In the genomic region with DNA sequence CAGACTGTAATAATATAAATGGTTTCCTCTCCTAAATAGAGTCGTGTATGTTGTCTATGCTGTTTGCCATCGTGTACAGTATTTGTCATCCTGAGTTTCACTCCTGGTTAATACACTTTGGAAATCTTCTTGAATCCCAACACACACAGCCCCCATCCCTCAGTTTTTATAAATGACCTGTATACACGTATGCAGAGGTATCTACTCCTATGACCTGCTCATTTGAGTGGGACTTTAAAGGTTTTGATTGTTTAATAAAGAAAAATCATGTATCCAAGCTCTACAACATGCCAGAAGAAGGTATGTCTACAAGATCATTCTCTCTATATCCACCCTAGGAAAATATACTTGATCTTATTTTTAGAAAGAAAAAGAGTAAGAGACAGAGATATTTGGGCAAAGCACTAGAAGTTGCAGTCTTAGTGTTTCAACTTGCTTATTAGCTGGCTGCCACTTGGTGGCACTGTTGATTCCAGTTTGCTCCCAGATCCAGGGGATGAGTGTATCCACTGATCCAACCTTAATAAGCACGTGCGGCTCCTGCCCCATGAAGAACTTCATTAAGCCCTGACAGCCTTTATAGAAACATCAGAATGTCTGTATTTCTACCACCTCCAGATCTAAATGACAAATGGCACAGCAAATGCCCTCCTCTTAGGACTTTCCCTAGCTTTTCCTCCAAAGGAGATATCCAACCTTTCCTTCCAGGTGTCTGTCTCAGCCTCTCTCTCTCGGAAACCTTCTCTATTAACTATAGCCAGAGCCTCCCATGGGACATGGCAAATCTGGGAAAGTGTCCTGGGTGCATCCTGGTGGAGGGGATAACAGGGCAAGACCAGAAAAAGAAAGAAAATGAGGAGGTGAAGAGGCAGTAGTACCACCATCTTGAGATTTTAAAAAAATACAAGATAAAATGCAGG, we compare ENCODE assay signal across 8 cellular contexts.
DNase-seq lines count a peak whose midpoint lies in the region; ATAC-seq, FAIRE-seq and TF ChIP-seq lines count a peak whose summit lies in the region.

No MANE protein-coding gene starts in this region.

- no peaks in the 10 kb centered on the region for H3K9me3 ChIP-seq in left ventricle myocardium inferior (replicated peaks)
- no peaks in the 10 kb centered on the region for H3K9me3 ChIP-seq in sigmoid colon

- TF ChIP-seq CTCF in GM12865 (IDR thresholded peaks at IDR 0.05; ENCODE audit: insufficient read depth, low read depth, low read length, missing control alignments) = peak; percentile 72
- TF ChIP-seq CTCF in left ventricle myocardium inferior (IDR thresholded peaks at IDR 0.05; ENCODE audit: borderline replicate concordance) = peak; percentile 85
- peak in 3 of 4 experiments; percentile 35 to 63 (median 36) for TF ChIP-seq CTCF in sigmoid colon (IDR thresholded peaks at IDR 0.05)

- no peak for TF ChIP-seq POLR2A in sigmoid colon (IDR thresholded peaks at IDR 0.05)

- no peak for TF ChIP-seq EP300 in sigmoid colon (IDR thresholded peaks at IDR 0.05)

- WGBS in sigmoid colon, 2 donors = 53 to 54% methylated on average over 6 of the region's 6 CpGs

- H3K4me1 ChIP-seq in left ventricle myocardium inferior (peaks cover 11% of the 10 kb centered on the region), sigmoid colon (no peaks in the 10 kb centered on the region)

- intact Hi-C loops in left ventricle myocardium inferior (cut with micrococcal nuclease) = loop anchor here (5.0 kb wide), 1 partner anchor 189 kb away; no protein-coding TSS in a partner anchor
- intact Hi-C loops in sigmoid colon (cut with DNase I) = loop anchor here (5.0 kb wide), 1 partner anchor 654 kb away; no protein-coding TSS in a partner anchor

- H3K27me3 ChIP-seq in left ventricle myocardium inferior (ENCODE audit: low read depth) = no peaks in the 10 kb centered on the region
- H3K27me3 ChIP-seq in sigmoid colon = no peaks in the 10 kb centered on the region

- FAIRE-seq in A204.1 (lab: Jason Lieb, UNC) = peak; percentile 92

- H3K36me3 ChIP-seq in left ventricle myocardium inferior (no peaks in the 10 kb centered on the region), sigmoid colon (no peaks in the 10 kb centered on the region)

- peak overlapping the region; percentile 72 for H3K27ac ChIP-seq in left ventricle myocardium inferior (replicated peaks)
- no peak overlapping the region for H3K27ac ChIP-seq in sigmoid colon

- DNase-seq in GM12865 (ENCODE audit: low read depth) (peak; percentile 59), NCI-H345 treated with DMSO at 0.1 percent for 48 hours (lab: John Stamatoyannopoulos, UW; ENCODE audit: unreplicated experiment) (peak; percentile 19), amniotic epithelial cell (ENCODE audit: low read depth) (peak; percentile 64), left ventricle myocardium inferior (peak; percentile 38), sigmoid colon (peak; percentile 68)

- H3K4me3 ChIP-seq in GM12865 (ENCODE audit: low read depth, low read length) (no peak overlapping the region), left ventricle myocardium inferior (peak overlapping the region; percentile 26), sigmoid colon (no peak overlapping the region)

- peak; percentile 66 for ATAC-seq in HG03135 (IDR thresholded peaks at IDR 0.05; ENCODE audit: unreplicated experiment)
- no peak for ATAC-seq in HG02610 (IDR thresholded peaks at IDR 0.05; ENCODE audit: unreplicated experiment)
